Comparison of ENCODE assay signal across 2 cellular contexts in the genomic region with DNA sequence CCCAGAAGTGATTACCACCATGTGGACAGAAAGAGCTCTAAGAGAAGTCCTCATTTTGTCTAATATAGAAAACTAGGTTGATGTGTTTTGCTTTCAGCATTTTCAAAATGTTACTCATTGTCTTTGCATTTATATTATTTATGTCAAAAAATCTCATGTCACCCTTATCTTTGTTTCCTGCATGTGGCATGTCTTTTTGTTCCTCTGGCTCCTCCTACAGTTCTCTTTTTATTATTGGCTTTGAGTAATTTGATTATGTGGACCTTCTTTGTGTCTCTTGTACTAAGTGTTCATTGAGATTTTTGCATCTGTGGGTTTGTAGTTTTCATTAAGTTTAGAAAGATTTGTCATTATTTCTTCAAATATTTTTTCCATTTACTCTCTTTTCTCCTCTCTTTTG.
TF ChIP-seq lines count a peak whose summit lies in the region.

No MANE protein-coding gene starts in this region.

TF ChIP-seq in HepG2, 621 proteins besides CTCF, POLR2A, EP300 and RAD21:
- no peak for TF ChIP-seq RCOR2 (CRISPR knock-in tag; IDR thresholded peaks at IDR 0.05)
- TF ChIP-seq TBP (CRISPR knock-in tag; IDR thresholded peaks at IDR 0.05), result no peak
- TF ChIP-seq FOSL1 (CRISPR knock-in tag; IDR thresholded peaks at IDR 0.05; ENCODE audit: borderline replicate concordance), result no peak
- TF ChIP-seq STAG1 (CRISPR knock-in tag; IDR thresholded peaks at IDR 0.05), result 0 out of 2 replicates have a peak, but pooled peaks have one; percentile 13
- no peak for TF ChIP-seq ZNF317 (CRISPR knock-in tag; IDR thresholded peaks at IDR 0.05)
TF ChIP-seq in HepG2: peak in this region for 1.

TF ChIP-seq in endothelial cell of umbilical vein, 7 proteins besides CTCF, POLR2A, EP300 and RAD21:
- TF ChIP-seq FOS (IDR thresholded peaks at IDR 0.05; ENCODE audit: borderline replicate concordance, insufficient read depth, low read length), result no peak
- TF ChIP-seq EZH2 (IDR thresholded peaks at IDR 0.05; ENCODE audit: borderline replicate concordance, low read depth, low read length, severe bottlenecking), result no peak
- TF ChIP-seq MYC (IDR thresholded peaks at IDR 0.05; ENCODE audit: low read depth, low read length), result no peak
- no peak for TF ChIP-seq JUN (IDR thresholded peaks at IDR 0.05; ENCODE audit: borderline replicate concordance, insufficient read depth, insufficient read length, low read depth)
- TF ChIP-seq POLR2AphosphoS5 (IDR thresholded peaks at IDR 0.05; ENCODE audit: insufficient read depth, low read depth, low read length), result no peak
TF ChIP-seq in endothelial cell of umbilical vein: peak in this region for 0.
